8 cellular contexts compared by ENCODE assay signal in the genomic region with DNA sequence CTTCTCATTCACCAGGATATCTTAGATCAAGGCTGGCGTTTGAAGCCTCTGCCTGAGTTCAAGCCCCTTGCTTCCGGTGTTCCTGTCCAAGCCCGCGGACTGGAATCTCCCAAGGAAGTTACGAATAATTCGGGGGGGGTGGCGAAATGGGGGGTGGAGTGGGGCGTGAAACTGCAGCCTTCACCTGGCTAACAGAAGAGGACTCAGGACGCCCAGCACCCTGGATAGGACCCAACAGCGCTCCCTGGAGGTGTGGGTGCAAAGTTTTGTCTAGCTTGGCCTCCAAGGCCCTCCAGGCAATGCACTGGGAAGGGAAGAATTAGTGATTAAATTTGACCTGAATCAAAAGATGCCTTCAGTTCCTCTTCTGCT. TPM values are rescaled to one million over a fixed set of nuclear protein-coding genes. Genes with fewer than 3 reads are reported as not detected.
DNase-seq lines count a peak whose midpoint lies in the region; ATAC-seq and TF ChIP-seq lines count a peak whose summit lies in the region.

No MANE protein-coding gene starts in this region.

- POLR2A ChIA-PET in A673 (lab: Charles Lee; ENCODE audit: low non-redundant PET): no interaction called here

- intact Hi-C loops in A673 (cut with micrococcal nuclease; ENCODE audit: unreplicated experiment): loop anchor here (1.0 to 5.0 kb wide), 7 partner anchors 104 to 886 kb away; no protein-coding TSS in a partner anchor

- H4K20me1 ChIP-seq in MM.1S (ENCODE audit: insufficient read depth, low read length): no peaks in the 10 kb centered on the region
- H4K20me1 ChIP-seq in hepatocyte (ENCODE audit: insufficient read depth, poor library complexity, severe bottlenecking): peaks cover 11% of the 10 kb centered on the region

- ATAC-seq in GM18873 (IDR thresholded peaks at IDR 0.05; ENCODE audit: low FRiP score, unreplicated experiment) (peak; percentile 21), GM18858 (IDR thresholded peaks at IDR 0.05; ENCODE audit: unreplicated experiment) (no peak)

- H3K27me3 ChIP-seq in A673 (replicated peaks; ENCODE audit: insufficient read depth, low read depth, low read length, poor library complexity) (no peaks in the 10 kb centered on the region), MM.1S (replicated peaks; ENCODE audit: insufficient read depth, low read length) (no peaks in the 10 kb centered on the region), hepatocyte (no peaks in the 10 kb centered on the region)

- H2AFZ ChIP-seq in MM.1S (ENCODE audit: low read length) (peak overlapping the region; percentile 94), hepatocyte (peak overlapping the region; percentile 75)

- H3K9ac ChIP-seq in MM.1S (ENCODE audit: low read length): peak overlapping the region; percentile 68; the same call in 1 of the 2 replicates

- H3K4me2 ChIP-seq in MM.1S (ENCODE audit: low read depth, low read length) (peak overlapping the region; percentile 87), hepatocyte (peak overlapping the region; percentile 84)

- TF ChIP-seq CTCF in A673 (conservative IDR thresholded peaks at IDR 0.05; ENCODE audit: low read depth, low read length) (peak; percentile 80), MM.1S (IDR thresholded peaks at IDR 0.05; ENCODE audit: low read length) (peak; percentile 80), hepatocyte (IDR thresholded peaks at IDR 0.05; ENCODE audit: poor library complexity) (peak; percentile 70), retinal pigment epithelial cell (conservative IDR thresholded peaks at IDR 0.05; ENCODE audit: low read depth, low read length) (peak; percentile 79)

- BruUV-seq in A673 (replicated peaks; lab: Mats Ljungman, UMichigan): no TSS peak

- DNase-seq in A673 (ENCODE audit: low spot score): peak; percentile 89
- DNase-seq in MM.1S: peak; percentile 83
- peak; percentile 83 for DNase-seq in SW480 (ENCODE audit: low spot score)
- DNase-seq in amniotic stem cell (lab: John Stamatoyannopoulos, UW): peak; percentile 59
- DNase-seq in hepatocyte (ENCODE audit: low spot score): peak; percentile 88
- DNase-seq in retinal pigment epithelial cell (ENCODE audit: low read depth): no peak

- peaks cover 25% of the 10 kb centered on the region for H3K4me1 ChIP-seq in A673 (ENCODE audit: insufficient read depth, low read length, poor library complexity, severe bottlenecking)
- 0 out of 2 replicates have a peak, but pooled peaks cover 3% of the 10 kb centered on the region for H3K4me1 ChIP-seq in MM.1S (ENCODE audit: low read length)
- peaks cover 11% of the 10 kb centered on the region for H3K4me1 ChIP-seq in hepatocyte (ENCODE audit: insufficient read depth)

- CTCF ChIA-PET in A673 (lab: Charles Lee): interaction anchor here (0.7 to 3.1 kb wide), 13 partner anchors 12 to 1599 kb away, joined by 3 to 13 read pairs (median 7); no protein-coding TSS in a partner anchor

- H3K9me3 ChIP-seq in A673 (ENCODE audit: low read depth, low read length, poor library complexity, severe bottlenecking): no peaks in the 10 kb centered on the region
- H3K9me3 ChIP-seq in MM.1S (replicated peaks; ENCODE audit: insufficient read depth, low read length): no peaks in the 10 kb centered on the region
- no peaks in the 10 kb centered on the region for H3K9me3 ChIP-seq in hepatocyte (ENCODE audit: low read depth)

- H3K9me2 ChIP-seq in MM.1S (replicated peaks; ENCODE audit: insufficient read depth, low read length) (no peaks in the 10 kb centered on the region), hepatocyte (replicated peaks; ENCODE audit: insufficient read depth) (no peaks in the 10 kb centered on the region)

- H3K4me3 ChIP-seq in A673 (ENCODE audit: low read depth, low read length, poor library complexity, severe bottlenecking) (peak overlapping the region; percentile 87), MM.1S (ENCODE audit: low read length) (peak overlapping the region; percentile 84), hepatocyte (peak overlapping the region; percentile 50), retinal pigment epithelial cell (ENCODE audit: low read length) (peak overlapping the region; percentile 80)

- 0 out of 2 replicates have a peak, but pooled peaks cover 10% of the 10 kb centered on the region for H3F3A ChIP-seq in MM.1S (ENCODE audit: insufficient read depth, low read length)

- H3K36me3 ChIP-seq in A673 (ENCODE audit: insufficient read depth, low read length, poor library complexity, severe bottlenecking) (no peaks in the 10 kb centered on the region), MM.1S (replicated peaks; ENCODE audit: insufficient read depth, low read length) (no peaks in the 10 kb centered on the region), hepatocyte (replicated peaks; ENCODE audit: insufficient read depth, low read depth) (no peaks in the 10 kb centered on the region)

- 0 out of 2 replicates have a peak, but pooled peaks cover 4% of the 10 kb centered on the region for H3K79me2 ChIP-seq in MM.1S (ENCODE audit: low read length)
- peaks cover 32% of the 10 kb centered on the region for H3K79me2 ChIP-seq in hepatocyte

- WGBS in hepatocyte (ENCODE audit: low lambda C conversion rate, missing lambda C conversion rate): 22% methylated on average over 10 of the region's 10 CpGs

- H3K27ac ChIP-seq in A673 (ENCODE audit: low read depth, low read length, poor library complexity, severe bottlenecking) (peak overlapping the region; percentile 91), MM.1S (ENCODE audit: low read length) (peak overlapping the region; percentile 59; the same call in 1 of the 2 replicates), hepatocyte (peak overlapping the region; percentile 96)

RNA-seq across cellular contexts. Expression of a gene that starts 0.9 kb away (rescaled TPM):
- total RNA-seq in A673 (2021): 92.3 and 100.0 TPM in 2 replicates
- 27.2 and 28.0 TPM in 2 replicates for total RNA-seq in hepatocyte
- polyA plus RNA-seq in hepatocyte: 18.5 and 19.2 TPM in 2 replicates
